ENCODE assay signal across 17 cellular contexts in genomic region chr15:65576669-65577068, GRCh38. TPM values are rescaled to one million over a fixed set of nuclear protein-coding genes. Genes with fewer than 3 reads are reported as not detected.
DNase-seq lines count a peak whose midpoint lies in the region; ATAC-seq, FAIRE-seq and TF ChIP-seq lines count a peak whose summit lies in the region.
"Had no signal": no experiment of that assay in that cellular context is flagged by ENCODE, and none has a peak within 500 bp of the region (broad histone marks: within the 10 kb centered on the region; RNA-seq: fewer than 3 reads in every experiment).

No MANE protein-coding gene starts in this region.

- no peak for FAIRE-seq in RCC 7860 (lab: Jason Lieb, UNC)
- FAIRE-seq: GM18507 had no signal

- ATAC-seq in HG03439 (IDR thresholded peaks at IDR 0.05; ENCODE audit: unreplicated experiment) (no peak), HG03520 (IDR thresholded peaks at IDR 0.05; ENCODE audit: unreplicated experiment) (no peak)
- ATAC-seq: activated T-cell treated with anti-CD3 and anti-CD28 coated beads, Interleukin-2, amount 50 U/mL, for 4 hours; gastroesophageal sphincter; WTC11 had no signal

- H2AFZ ChIP-seq in osteoblast (ENCODE audit: low read length), result no peak overlapping the region
- H2AFZ ChIP-seq: parathyroid adenoma had no signal

- peaks cover 26% of the 10 kb centered on the region for H3K4me1 ChIP-seq in osteoblast (ENCODE audit: insufficient read depth, low read length)
- H3K4me1 ChIP-seq: gastroesophageal sphincter, parathyroid adenoma had no signal

- no peak overlapping the region for H3K4me2 ChIP-seq in osteoblast (ENCODE audit: insufficient read depth, low read length)

- in situ Hi-C loops in Caki2 (cut with HindIII; ENCODE audit: low pct_unique_long_range_greater_than_20kb, low sequenced_read_pairs), result no loop called here

- H3K36me3 ChIP-seq in osteoblast (ENCODE audit: insufficient read depth, low read length), result peaks cover 49% of the 10 kb centered on the region

- peak; percentile 57 for DNase-seq in Caki2 (ENCODE audit: low read depth)
- DNase-seq in RCC 7860 (ENCODE audit: low spot score), result peak; percentile 37
- DNase-seq in epithelial cell of esophagus (ENCODE audit: low read depth), result peak; percentile 8
- peak; percentile 73 for DNase-seq in osteoblast (ENCODE audit: insufficient read length, low spot score, missing footprints)
- DNase-seq in hypothalamus (lab: John Stamatoyannopoulos, UW), result no peak
- no peak for DNase-seq in DMS 273 treated with DMSO at 0.1 percent for 48 hours (lab: John Stamatoyannopoulos, UW)
- DNase-seq: activated T-cell treated with anti-CD3 and anti-CD28 coated beads, Interleukin-2, amount 50 U/mL, for 4 hours; DMS79 treated with DMSO at 0.1 percent for 48 hours; MG63; NCI-H446 treated with DMSO at 0.1 percent for 48 hours; stimulated activated CD4-positive, alpha-beta T cell treated with anti-CD3 and anti-CD28 coated beads, Interleukin-2, amount 100 ng/mL, for 48 hours had no signal

- no peaks in the 10 kb centered on the region for H3K79me2 ChIP-seq in osteoblast (ENCODE audit: insufficient read depth, low read length)
- H3K79me2 ChIP-seq: parathyroid adenoma had no signal

- H3K4me3 ChIP-seq in epithelial cell of esophagus (ENCODE audit: low read length) (no peak overlapping the region), osteoblast (ENCODE audit: insufficient read depth, low read length) (no peak overlapping the region)
- H3K4me3 ChIP-seq: gastroesophageal sphincter, MG63 had no signal

- H3K27me3 ChIP-seq in osteoblast (ENCODE audit: insufficient read depth, low read length), result no peaks in the 10 kb centered on the region
- H3K27me3 ChIP-seq: gastroesophageal sphincter, MG63 had no signal

- H4K20me1 ChIP-seq in osteoblast (ENCODE audit: insufficient read depth, low read length), result no peaks in the 10 kb centered on the region

- H3K27ac ChIP-seq in osteoblast (ENCODE audit: low read depth, low read length), result peak overlapping the region; percentile 53
- H3K27ac ChIP-seq: gastroesophageal sphincter, parathyroid adenoma had no signal

- H3K9me3 ChIP-seq in osteoblast (ENCODE audit: low read depth, low read length), result no peaks in the 10 kb centered on the region
- H3K9me3 ChIP-seq: gastroesophageal sphincter, MG63 had no signal

- TF ChIP-seq CTCF in epithelial cell of esophagus (IDR thresholded peaks at IDR 0.05; ENCODE audit: insufficient read depth, low read depth, low read length, missing control alignments), result no peak
- TF ChIP-seq CTCF in osteoblast (IDR thresholded peaks at IDR 0.05; ENCODE audit: extremely low read depth, low read depth, low read length), result no peak

RNA-seq across cellular contexts. Expression of gene INTS14, which starts 34.3 kb away (rescaled TPM):
- 9.3 and 38.2 TPM in 2 replicates for total RNA-seq in Caki2 (2014; rRNA removed; shearing (Covaris generic); ENCODE audit: low replicate concordance)
- 31.5 and 35.4 TPM in 2 replicates for total RNA-seq in osteoblast

RNA-seq across cellular contexts. Expression of gene SLC24A1, which starts 45.1 kb away (rescaled TPM):
- 7.8 and 15.7 TPM in 2 replicates for total RNA-seq in Caki2 (2014; rRNA removed; shearing (Covaris generic); ENCODE audit: low replicate concordance)
- total RNA-seq in osteoblast, result 10.1 and 11.8 TPM in 2 replicates

RNA-seq across cellular contexts. Expression of gene HACD3, which starts 46.4 kb away (rescaled TPM):
- 121 and 122 TPM in 2 replicates for total RNA-seq in Caki2 (2014; rRNA removed; shearing (Covaris generic); ENCODE audit: low replicate concordance)
- total RNA-seq in osteoblast, result 75.3 and 79.6 TPM in 2 replicates

RNA-seq across cellular contexts. Expression of gene DPP8, which starts 59.2 kb away (rescaled TPM):
- 8.8 and 23.5 TPM in 2 replicates for total RNA-seq in Caki2 (2014; rRNA removed; shearing (Covaris generic); ENCODE audit: low replicate concordance)
- total RNA-seq in osteoblast, result 40.9 and 42.4 TPM in 2 replicates

Comparison
In these comparisons a context has a peak if more than half of its experiments do, and no peak if none do; other contexts are left out.
1. DNase-seq: peak in Caki2 (single experiment), RCC 7860 (single experiment), epithelial cell of esophagus (single experiment) and osteoblast (single experiment); none in hypothalamus (0 of 51) and DMS 273 treated with DMSO at 0.1 percent for 48 hours (single experiment).